Comparison of ENCODE assay signal across 16 cellular contexts in genomic region chr2:197359859-197360258, GRCh38. TPM values are rescaled to one million over a fixed set of nuclear protein-coding genes. Genes with fewer than 3 reads are reported as not detected.
DNase-seq lines count a peak whose midpoint lies in the region; ATAC-seq and TF ChIP-seq lines count a peak whose summit lies in the region.
"Had no signal": no experiment of that assay in that cellular context is flagged by ENCODE, and none has a peak within 500 bp of the region (broad histone marks: within the 10 kb centered on the region; RNA-seq: fewer than 3 reads in every experiment).

No MANE protein-coding gene starts in this region.

- H3K4me1 ChIP-seq in H9 (ENCODE audit: insufficient read depth, low read length): no peaks in the 10 kb centered on the region
- H3K4me1 ChIP-seq in mesendoderm (ENCODE audit: control insufficient read depth, low read depth, low read length): no peaks in the 10 kb centered on the region
- H3K4me1 ChIP-seq in Caco-2: peaks cover 14% of the 10 kb centered on the region
- no peaks in the 10 kb centered on the region for H3K4me1 ChIP-seq in Peyer's patch
- H3K4me1 ChIP-seq: tibial nerve had no signal

- intact Hi-C loops in Caco-2 (cut with micrococcal nuclease; ENCODE audit: unreplicated experiment): no loop called here

- H3K79me2 ChIP-seq in H9 (ENCODE audit: insufficient read depth, low read length): no peaks in the 10 kb centered on the region
- H3K79me2 ChIP-seq in mesendoderm (ENCODE audit: control insufficient read depth, insufficient read depth, low read length): no peaks in the 10 kb centered on the region

- DNase-seq in ELF-1 (ENCODE audit: low read depth, low spot score) (peak; percentile 10), H9 (peak; percentile 38), WTC11 (ENCODE audit: low spot score) (peak; percentile 35), mesendoderm (peak; percentile 11), Caco-2 (no peak), Ammon's horn (ENCODE audit: low spot score) (no peak), Peyer's patch (no peak), immature natural killer cell (no peak)
- DNase-seq: activated CD8-positive, alpha-beta T cell treated with anti-CD3 and anti-CD28 coated beads, Interleukin-2, amount 10 ng/mL, durations not matched to agents 7 days and 5 days; activated gamma-delta T cell; aorta; NCI-H187; SK-N-SH; stimulated activated CD4-positive, alpha-beta T cell treated with anti-CD3 and anti-CD28 coated beads, Interleukin-4, amount 100 ng/mL, for 4 hours had no signal

- H3K27me3 ChIP-seq in H9 (ENCODE audit: insufficient read depth, low read length): no peaks in the 10 kb centered on the region
- no peaks in the 10 kb centered on the region for H3K27me3 ChIP-seq in mesendoderm (ENCODE audit: insufficient read depth, low read length, poor library complexity)
- no peaks in the 10 kb centered on the region for H3K27me3 ChIP-seq in Caco-2 (replicated peaks; ENCODE audit: control insufficient read depth, insufficient read depth, low read length)
- H3K27me3 ChIP-seq in Peyer's patch: no peaks in the 10 kb centered on the region
- H3K27me3 ChIP-seq: tibial nerve had no signal

- CTCF ChIA-PET in WTC11 (lab: Charles Lee) (no interaction called here), Caco-2 (lab: Charles Lee) (no interaction called here)

- no TSS peak for BruUV-seq in Caco-2 (replicated peaks; lab: Mats Ljungman, UMichigan)

- no peak overlapping the region for H2BK12ac ChIP-seq in H9 (ENCODE audit: insufficient read length, low read depth, low read length)

- H3K4me1 Mint-ChIP-seq in H9 (peaks cover 0 to 6% of the 10 kb centered on the region in 2 experiments; a peak in 3 of 4 replicates), WTC11 (peaks cover 5% of the 10 kb centered on the region; the same call in 1 of the 2 replicates), Caco-2 (ENCODE audit: low read depth, unreplicated experiment) (peaks cover 7% of the 10 kb centered on the region), immature natural killer cell (no peaks in the 10 kb centered on the region)

- no peaks in the 10 kb centered on the region for H3K36me3 Mint-ChIP-seq in H9 (ENCODE audit: insufficient read depth in 1 of 3, low read depth in 3 of 3)
- no peaks in the 10 kb centered on the region for H3K36me3 Mint-ChIP-seq in WTC11
- no peaks in the 10 kb centered on the region for H3K36me3 Mint-ChIP-seq in Caco-2 (ENCODE audit: insufficient read depth, unreplicated experiment)
- H3K36me3 Mint-ChIP-seq in immature natural killer cell: no peaks in the 10 kb centered on the region
- H3K36me3 Mint-ChIP-seq: CD4-positive, CD25-positive, alpha-beta regulatory T cell had no signal

- H3K27me3 Mint-ChIP-seq in H9 (ENCODE audit: low read depth): no peaks in the 10 kb centered on the region
- peaks cover 90% of the 10 kb centered on the region for H3K27me3 Mint-ChIP-seq in WTC11 (ENCODE audit: low read depth)
- H3K27me3 Mint-ChIP-seq in Caco-2 (ENCODE audit: insufficient read depth, unreplicated experiment): no peaks in the 10 kb centered on the region
- peaks cover 0 to 3% (median 2%) of the 10 kb centered on the region in 3 donors for H3K27me3 Mint-ChIP-seq in immature natural killer cell (ENCODE audit: low read depth in 3 of 3)
- H3K27me3 Mint-ChIP-seq: CD4-positive, CD25-positive, alpha-beta regulatory T cell had no signal

- H2BK120ac ChIP-seq in H9 (ENCODE audit: low read depth, low read length, poor library complexity, severe bottlenecking) (no peak overlapping the region), mesendoderm (ENCODE audit: low read depth, low read length) (no peak overlapping the region)

- H3T11ph ChIP-seq in H9 (ENCODE audit: low read length): no peak overlapping the region

- H3K4me2 ChIP-seq in H9 (ENCODE audit: insufficient read depth, insufficient read length, low read length): no peak overlapping the region
- H3K4me2 ChIP-seq in mesendoderm (ENCODE audit: low read length): no peak overlapping the region
- H3K4me2 ChIP-seq: SK-N-SH had no signal

- no peak overlapping the region for H3K4ac ChIP-seq in H9 (ENCODE audit: low read depth, low read length)
- no peak overlapping the region for H3K4ac ChIP-seq in mesendoderm (ENCODE audit: low read depth, low read length)

- H4K20me1 ChIP-seq in H9 (ENCODE audit: control insufficient read depth, insufficient read depth, insufficient read length): no peaks in the 10 kb centered on the region

- no peak overlapping the region for H2BK5ac ChIP-seq in H9 (ENCODE audit: insufficient read length, low read length)
- H2BK5ac ChIP-seq in mesendoderm (ENCODE audit: low read length): no peak overlapping the region

- H3K4me3 ChIP-seq in mesendoderm (ENCODE audit: low read length): no peak overlapping the region
- H3K4me3 ChIP-seq in Caco-2 (ENCODE audit: low read depth, low read length): no peak overlapping the region
- H3K4me3 ChIP-seq in Peyer's patch: no peak overlapping the region
- H3K4me3 ChIP-seq: tibial nerve had no signal

- no peaks in the 10 kb centered on the region for H3K79me1 ChIP-seq in H9 (ENCODE audit: insufficient read depth, low read depth, low read length, poor library complexity, severe bottlenecking)
- H3K79me1 ChIP-seq in mesendoderm (ENCODE audit: low read length): no peaks in the 10 kb centered on the region

- H3K27ac ChIP-seq in H9 (ENCODE audit: insufficient read length, low read depth, low read length) (no peak overlapping the region), mesendoderm (ENCODE audit: low read depth, low read length) (no peak overlapping the region), Peyer's patch (no peak overlapping the region)
- H3K27ac ChIP-seq: tibial nerve had no signal

- no peaks in the 10 kb centered on the region for H3K23me2 ChIP-seq in H9 (ENCODE audit: insufficient read length, low read depth, low read length, poor library complexity, severe bottlenecking)

- TF ChIP-seq CTCF in H9 (conservative IDR thresholded peaks at IDR 0.05) (peak; percentile 63), WTC11 (IDR thresholded peaks at IDR 0.05) (peak; percentile 18; the same call in 1 of the 2 replicates), Caco-2 (IDR thresholded peaks at IDR 0.05; ENCODE audit: insufficient read depth in 1 of 2, low read depth in 1 of 2, low read length in 1 of 2, severe bottlenecking in 1 of 2, unreplicated experiment in 1 of 2) (no peak), Peyer's patch (IDR thresholded peaks at IDR 0.05) (peak in 1 of 6 experiments; percentile 12)

- no peak overlapping the region for H3K23ac ChIP-seq in H9 (ENCODE audit: insufficient read length, low read depth, low read length)
- H3K23ac ChIP-seq in mesendoderm (ENCODE audit: low read length): no peak overlapping the region

- POLR2A ChIA-PET in WTC11 (lab: Charles Lee) (no interaction called here), Caco-2 (lab: Charles Lee) (no interaction called here)

- H2AK5ac ChIP-seq in H9 (ENCODE audit: insufficient read length, low read length) (no peak overlapping the region), mesendoderm (ENCODE audit: low read length) (no peak overlapping the region)

- H3K56ac ChIP-seq in H9 (ENCODE audit: insufficient read length, low read depth, low read length) (no peak overlapping the region), mesendoderm (ENCODE audit: low read length) (no peak overlapping the region)

- no peak overlapping the region for H4K91ac ChIP-seq in H9 (ENCODE audit: insufficient read length, low read depth, low read length)

- H4K8ac ChIP-seq in H9 (replicated peaks; ENCODE audit: insufficient read length, low read depth, low read length) (no peak overlapping the region), mesendoderm (ENCODE audit: low read depth, low read length) (no peak overlapping the region)

- H3K9me3 Mint-ChIP-seq in H9 (0 out of 5 replicates have a peak, but pooled peaks cover 0 to 2% of the 10 kb centered on the region in 2 experiments), WTC11 (no peaks in the 10 kb centered on the region), Caco-2 (ENCODE audit: unreplicated experiment) (no peaks in the 10 kb centered on the region), immature natural killer cell (no peaks in the 10 kb centered on the region)

- no peak overlapping the region for H3K18ac ChIP-seq in H9 (ENCODE audit: insufficient read length, low read depth, low read length)
- no peak overlapping the region for H3K18ac ChIP-seq in mesendoderm (ENCODE audit: low read length)

- H2BK20ac ChIP-seq in H9 (ENCODE audit: low read depth, low read length, poor library complexity, severe bottlenecking): no peak overlapping the region

- no peak for TF ChIP-seq POLR2A in Peyer's patch (IDR thresholded peaks at IDR 0.05)

- no peaks in the 10 kb centered on the region for H3K36me3 ChIP-seq in mesendoderm (ENCODE audit: control insufficient read depth, insufficient read depth, low read length)
- no peaks in the 10 kb centered on the region for H3K36me3 ChIP-seq in Caco-2 (ENCODE audit: control insufficient read depth, insufficient read depth, low read length)
- no peaks in the 10 kb centered on the region for H3K36me3 ChIP-seq in Peyer's patch
- H3K36me3 ChIP-seq: tibial nerve had no signal

- H2BK15ac ChIP-seq in H9 (ENCODE audit: low read depth, low read length) (no peak overlapping the region), mesendoderm (replicated peaks; ENCODE audit: low read depth) (no peak overlapping the region)

- H4K5ac ChIP-seq in H9 (ENCODE audit: insufficient read length, low read depth, low read length) (no peak overlapping the region), mesendoderm (ENCODE audit: low read length) (no peak overlapping the region)

- WGBS in H9 (ENCODE audit: extremely low coverage, insufficient read length, low lambda C conversion rate): no CpG with 5 or more reads among the region's 1 CpG
- no CpG with 5 or more reads among the region's 1 CpG for WGBS in mesendoderm (ENCODE audit: extremely low coverage, insufficient coverage, low lambda C conversion rate)

- H3K9me3 ChIP-seq in H9 (ENCODE audit: control insufficient read depth, low read depth, low read length) (no peaks in the 10 kb centered on the region), Caco-2 (no peaks in the 10 kb centered on the region), Peyer's patch (no peaks in the 10 kb centered on the region)
- H3K9me3 ChIP-seq: SK-N-SH, tibial nerve had no signal

- peak; percentile 66 for ATAC-seq in WTC11
- ATAC-seq: activated CD8-positive, alpha-beta T cell treated with anti-CD3 and anti-CD28 coated beads, Interleukin-2, amount 10 ng/mL, durations not matched to agents 7 days and 5 days had no signal

- H3K27ac Mint-ChIP-seq in H9 (no peak overlapping the region), WTC11 (no peak overlapping the region), Caco-2 (ENCODE audit: unreplicated experiment) (no peak overlapping the region), immature natural killer cell (peak overlapping the region in 1 of 6 donors; percentile 3)
- H3K27ac Mint-ChIP-seq: activated CD8-positive, alpha-beta T cell treated with anti-CD3 and anti-CD28 coated beads, Interleukin-2, amount 10 ng/mL, durations not matched to agents 7 days and 5 days had no signal

- H3K14ac ChIP-seq in H9 (ENCODE audit: insufficient read depth, low read length): no peak overlapping the region

- no peak overlapping the region for H3K4me3 Mint-ChIP-seq in H9
- no peak overlapping the region for H3K4me3 Mint-ChIP-seq in WTC11
- H3K4me3 Mint-ChIP-seq in Caco-2 (ENCODE audit: unreplicated experiment): no peak overlapping the region
- no peak overlapping the region for H3K4me3 Mint-ChIP-seq in immature natural killer cell
- H3K4me3 Mint-ChIP-seq: activated CD8-positive, alpha-beta T cell treated with anti-CD3 and anti-CD28 coated beads, Interleukin-2, amount 10 ng/mL, durations not matched to agents 7 days and 5 days; CD4-positive, CD25-positive, alpha-beta regulatory T cell had no signal

- no peak overlapping the region for H2AFZ ChIP-seq in H9 (ENCODE audit: low read length)

- H3K9ac ChIP-seq in H9 (ENCODE audit: extremely low read depth, insufficient read length, low read length) (no peak overlapping the region), mesendoderm (ENCODE audit: low read length) (no peak overlapping the region)
- H3K9ac ChIP-seq: SK-N-SH had no signal

RNA-seq across cellular contexts. Expression of gene ANKRD44, which starts 49.3 kb away (rescaled TPM):
- 1.8 and 1.9 TPM in 2 replicates for total RNA-seq in H9 (2021)
- total RNA-seq in WTC11 (2021): 0.68 to 0.85 TPM (median 0.71 TPM) in 3 replicates
- polyA plus RNA-seq in mesendoderm (2013, experiment 1 of 2): 0.53 TPM
- polyA plus RNA-seq in mesendoderm (2013, experiment 2 of 2): 1.1 TPM
- 1.0 and 3.1 TPM in 2 replicates for total RNA-seq in Caco-2 (2022)
- 100 to 1,000 TPM in 1 of 4 donors, 10 to 100 TPM in 3; 24.8 to 215 (median 32.0) TPM for total RNA-seq in Peyer's patch
- 100 to 1,000 TPM in 1 of 3 donors, 10 to 100 TPM in 2; 58.0 to 125 (median 65.6) TPM for polyA plus RNA-seq in immature natural killer cell

Comparison
In these comparisons a context has a peak if more than half of its experiments do, and no peak if none do; other contexts are left out.
1. DNase-seq: peak in ELF-1 (single experiment), H9 (single experiment), WTC11 (single experiment) and mesendoderm (single experiment); none in Caco-2 (0 of 2), Ammon's horn (single experiment), Peyer's patch (0 of 3) and immature natural killer cell (0 of 3).
2. CTCF ChIP-seq: peak in H9 (single experiment) and WTC11 (single experiment); none in Caco-2 (0 of 2).